ENCODE assay signal across 1 cellular context in genomic region chr7:107056728-107057473, GRCh38.
TF ChIP-seq lines count a peak whose summit lies in the region.

No MANE protein-coding gene starts in this region.

TF ChIP-seq in K562, 482 proteins besides CTCF, POLR2A, EP300 and RAD21 (continued from another document and continues in another):
- TF ChIP-seq HNRNPK (IDR thresholded peaks at IDR 0.05; ENCODE audit: low read depth, low read length, poor library complexity, severe bottlenecking) (no peak), CREM (IDR thresholded peaks at IDR 0.05; ENCODE audit: low read depth) (no peak), SMARCE1 (IDR thresholded peaks at IDR 0.05) (peak; percentile 30; the same call in 1 of the 2 replicates), ZNF511 (CRISPR knock-in tag; IDR thresholded peaks at IDR 0.05) (no peak), TAF7 (tag; IDR thresholded peaks at IDR 0.05) (no peak), GATA2 (CRISPR knock-in tag; IDR thresholded peaks at IDR 0.05) (0 out of 2 replicates have a peak, but pooled peaks have one; percentile 50), ZNF398 (CRISPR knock-in tag; IDR thresholded peaks at IDR 0.05) (no peak), PKNOX1 (IDR thresholded peaks at IDR 0.05) (peak; percentile 33), PRDM10 (IDR thresholded peaks at IDR 0.05; ENCODE audit: partially characterized antibody) (peak; percentile 86), HDAC3 (IDR thresholded peaks at IDR 0.05; ENCODE audit: borderline replicate concordance, partially characterized antibody) (peak; percentile 56), RFX1 (IDR thresholded peaks at IDR 0.05) (no peak), KLF13 (tag; IDR thresholded peaks at IDR 0.05; ENCODE audit: borderline replicate concordance, low read depth) (0 out of 2 replicates have a peak, but pooled peaks have one; percentile 13), DDX20 (tag; IDR thresholded peaks at IDR 0.05; ENCODE audit: low read depth) (0 out of 2 replicates have a peak, but pooled peaks have one; percentile 16), E2F6 (IDR thresholded peaks at IDR 0.05; ENCODE audit: borderline replicate concordance in 1 of 2, extremely low read depth in 1 of 2, insufficient read depth in 1 of 2, insufficient read length in 1 of 2, low read depth in 1 of 2, low read length in 1 of 2, poor library complexity in 1 of 2, severe bottlenecking in 1 of 2) (peak in 1 of 2 experiments; percentile 30), SMC3 (conservative IDR thresholded peaks at IDR 0.05; ENCODE audit: insufficient read depth, low read depth, low read length) (no peak), ZNF445 (CRISPR knock-in tag; IDR thresholded peaks at IDR 0.05; ENCODE audit: low read depth) (no peak), ATF7 (IDR thresholded peaks at IDR 0.05) (peak; percentile 64; the same call in 1 of the 2 replicates), SMARCA4 (IDR thresholded peaks at IDR 0.05) (peak; percentile 48; the same call in 1 of the 2 replicates), MLLT1 (IDR thresholded peaks at IDR 0.05) (peak in 1 of 2 experiments; percentile 51; a peak in 1 of 4 replicates), MTA1 (IDR thresholded peaks at IDR 0.05; ENCODE audit: borderline replicate concordance) (0 out of 2 replicates have a peak, but pooled peaks have one; percentile 10), ZBTB40 (IDR thresholded peaks at IDR 0.05) (0 out of 2 replicates have a peak, but pooled peaks have one; percentile 13), ZBTB40 (CRISPR knock-in tag; IDR thresholded peaks at IDR 0.05) (no peak), HDAC2 (IDR thresholded peaks at IDR 0.05) (0 out of 2 replicates have a peak, but pooled peaks have one; percentile 11), ZBTB11 (CRISPR knock-in tag; IDR thresholded peaks at IDR 0.05) (no peak), ZBTB7A (IDR thresholded peaks at IDR 0.05; ENCODE audit: borderline replicate concordance, control insufficient read depth, low read depth, low read length) (peak; percentile 57; the same call in 1 of the 2 replicates), CEBPB (tag; IDR thresholded peaks at IDR 0.05) (no peak), ZBTB2 (IDR thresholded peaks at IDR 0.05) (0 out of 2 replicates have a peak, but pooled peaks have one; percentile 16), LARP7 (IDR thresholded peaks at IDR 0.05) (peak; percentile 46; the same call in 1 of the 2 replicates), ZNF134 (CRISPR knock-in tag; conservative IDR thresholded peaks at IDR 0.05) (no peak)
